In the genomic region with DNA sequence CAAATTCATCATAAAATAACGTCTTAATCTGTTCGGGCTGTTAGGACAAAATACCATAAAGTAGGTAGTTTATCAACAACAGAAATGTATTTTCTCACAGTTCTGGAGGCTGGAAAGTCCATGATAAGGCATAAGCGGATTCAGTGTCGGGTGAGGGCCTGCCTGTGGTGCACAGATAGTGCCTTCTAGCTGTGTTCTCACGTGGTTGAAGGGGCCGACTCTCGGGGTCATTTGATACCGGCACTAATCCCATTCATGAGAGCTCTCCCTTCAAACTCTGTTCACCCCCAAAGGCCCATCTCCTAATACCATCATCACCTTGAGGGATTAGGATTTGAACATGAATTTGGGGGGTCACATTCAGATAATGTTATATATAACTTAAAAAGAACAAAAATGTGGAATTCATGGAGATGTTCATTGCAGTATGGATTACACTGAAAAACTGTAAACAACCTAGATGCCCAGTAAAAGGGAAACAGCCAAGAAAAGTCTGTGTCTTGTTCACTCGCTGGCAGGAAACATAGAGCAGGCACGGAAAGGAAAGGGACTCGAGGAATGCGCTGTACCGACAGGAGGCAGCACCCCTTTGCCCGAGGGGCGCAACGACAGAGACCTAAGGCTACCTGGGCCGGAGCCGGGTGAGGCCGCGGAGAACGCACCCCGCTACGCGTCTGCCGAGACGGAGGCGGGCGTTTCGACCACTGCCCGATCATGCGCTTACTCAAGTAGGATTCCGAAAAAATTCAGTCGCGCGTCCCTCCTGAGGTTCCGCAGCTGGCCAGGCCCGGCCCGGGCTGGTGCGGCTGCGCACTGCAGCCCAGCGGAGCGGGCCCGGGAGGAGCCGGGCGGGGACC, we compare ENCODE assay signal across 8 cellular contexts. TPM values are rescaled to one million over a fixed set of nuclear protein-coding genes. Genes with fewer than 3 reads are reported as not detected.
DNase-seq lines count a peak whose midpoint lies in the region; ATAC-seq lines count a peak whose summit lies in the region.

No MANE protein-coding gene starts in this region.

- H3K4me1 Mint-ChIP-seq in naive thymus-derived CD8-positive, alpha-beta T cell = peaks cover 19 to 32% (median 28%) of the 10 kb centered on the region in 4 donors
- peaks cover 28 to 46% of the 10 kb centered on the region in 2 donors for H3K4me1 Mint-ChIP-seq in stimulated activated naive B cell treated with anti-CD40 and anti-IgM and Interleukin-4, amounts not matched to agents 10 μg/mL and 1 μg/mL and 100 μg/mL, for 72 hours

- peak; percentile 70 for ATAC-seq in GM21390 (IDR thresholded peaks at IDR 0.05; ENCODE audit: unreplicated experiment)
- peak; percentile 70 to 79 for ATAC-seq in naive thymus-derived CD8-positive, alpha-beta T cell
- peak; percentile 84 to 86 for ATAC-seq in stimulated activated naive B cell treated with anti-CD40 and anti-IgM and Interleukin-4, amounts not matched to agents 10 μg/mL and 1 μg/mL and 100 μg/mL, for 72 hours (replicated peaks)

- POLR2A ChIA-PET in naive thymus-derived CD8-positive, alpha-beta T cell (lab: Charles Lee) = interaction anchor here (0.6 to 10.7 kb wide), 11 partner anchors 10 to 539 kb away, joined by 3 to 237 read pairs (median 6); partner anchors contain the start of genes BLM, HDDC3, RCCD1 and UNC45A

- peak overlapping the region; percentile 83 to 97 (median 91) for H3K27ac Mint-ChIP-seq in naive thymus-derived CD8-positive, alpha-beta T cell
- peak overlapping the region; percentile 93 for H3K27ac Mint-ChIP-seq in stimulated activated naive B cell treated with anti-CD40 and anti-IgM and Interleukin-4, amounts not matched to agents 10 μg/mL and 1 μg/mL and 100 μg/mL, for 72 hours

- H3K9me3 Mint-ChIP-seq in naive thymus-derived CD8-positive, alpha-beta T cell = no peaks in the 10 kb centered on the region
- no peaks in the 10 kb centered on the region for H3K9me3 Mint-ChIP-seq in stimulated activated naive B cell treated with anti-CD40 and anti-IgM and Interleukin-4, amounts not matched to agents 10 μg/mL and 1 μg/mL and 100 μg/mL, for 72 hours

- no peaks in the 10 kb centered on the region for H3K27me3 Mint-ChIP-seq in naive thymus-derived CD8-positive, alpha-beta T cell
- no peaks in the 10 kb centered on the region for H3K27me3 Mint-ChIP-seq in stimulated activated naive B cell treated with anti-CD40 and anti-IgM and Interleukin-4, amounts not matched to agents 10 μg/mL and 1 μg/mL and 100 μg/mL, for 72 hours

- H3K4me3 Mint-ChIP-seq in naive thymus-derived CD8-positive, alpha-beta T cell = peak overlapping the region; percentile 81 to 91 (median 86)
- peak overlapping the region; percentile 83 to 87 for H3K4me3 Mint-ChIP-seq in stimulated activated naive B cell treated with anti-CD40 and anti-IgM and Interleukin-4, amounts not matched to agents 10 μg/mL and 1 μg/mL and 100 μg/mL, for 72 hours

- DNase-seq in DMS53 treated with DMSO at 0.1 percent for 48 hours (lab: John Stamatoyannopoulos, UW; ENCODE audit: unreplicated experiment) (peak; percentile 67), HUDEP-2 (lab: John Stamatoyannopoulos, UW; ENCODE audit: unreplicated experiment in 76 of 76) (peak; percentile 51 to 99 (median 94)), OCI-M2 (lab: John Stamatoyannopoulos, UW; ENCODE audit: unreplicated experiment) (peak; percentile 82), activated T-helper 1 cell treated with Interleukin-2 at 50 U/mL for 16 hours (ENCODE audit: low read depth) (peak; percentile 51), fibroblast of gingiva (ENCODE audit: low read depth) (peak; percentile 76)
- DNase-seq in naive thymus-derived CD8-positive, alpha-beta T cell = peak; percentile 56 to 82 (median 66)
- DNase-seq in stimulated activated naive B cell treated with anti-CD40 and anti-IgM and Interleukin-4, amounts not matched to agents 10 μg/mL and 1 μg/mL and 100 μg/mL, for 72 hours = peak; percentile 73

- H3K36me3 Mint-ChIP-seq in naive thymus-derived CD8-positive, alpha-beta T cell = peaks cover 0 to 22% (median 10%) of the 10 kb centered on the region in 3 donors
- peaks cover 17 to 23% of the 10 kb centered on the region in 2 donors for H3K36me3 Mint-ChIP-seq in stimulated activated naive B cell treated with anti-CD40 and anti-IgM and Interleukin-4, amounts not matched to agents 10 μg/mL and 1 μg/mL and 100 μg/mL, for 72 hours

RNA-seq across cellular contexts. Expression of gene MAN2A2, which starts 1.1 kb away (rescaled TPM):
- total RNA-seq in naive thymus-derived CD8-positive, alpha-beta T cell = 100 to 1,000 TPM; 126 to 139 TPM
- 1 to 10 TPM; 3.1 to 8.6 (median 3.7) TPM for polyA plus RNA-seq in naive thymus-derived CD8-positive, alpha-beta T cell

RNA-seq across cellular contexts. Expression of gene FES, which starts 17.7 kb away (rescaled TPM):
- 1 to 10 TPM; 2.8 to 3.5 TPM for total RNA-seq in naive thymus-derived CD8-positive, alpha-beta T cell
- polyA plus RNA-seq in naive thymus-derived CD8-positive, alpha-beta T cell = under 1 TPM in 2 of 3 donors, not detected in 1; 0.08 to 0.24 TPM

RNA-seq across cellular contexts. Expression of gene HDDC3, which starts 30.3 kb away (rescaled TPM):
- 10 to 100 TPM; 30.1 to 31.8 TPM for total RNA-seq in naive thymus-derived CD8-positive, alpha-beta T cell
- polyA plus RNA-seq in naive thymus-derived CD8-positive, alpha-beta T cell = 10 to 100 TPM; 34.1 to 47.6 (median 45.5) TPM

RNA-seq across cellular contexts. Expression of gene UNC45A, which starts 33.1 kb away (rescaled TPM):
- 10 to 100 TPM; 53.7 to 57.9 TPM for total RNA-seq in naive thymus-derived CD8-positive, alpha-beta T cell
- 10 to 100 TPM; 53.4 to 73.7 (median 70.3) TPM for polyA plus RNA-seq in naive thymus-derived CD8-positive, alpha-beta T cell

RNA-seq across cellular contexts. Expression of gene FURIN, which starts 33.6 kb away (rescaled TPM):
- 10 to 100 TPM; 40.8 to 45.1 TPM for total RNA-seq in naive thymus-derived CD8-positive, alpha-beta T cell
- 10 to 100 TPM in 1 of 3 donors, 1 to 10 TPM in 2; 2.7 to 10.5 (median 4.8) TPM for polyA plus RNA-seq in naive thymus-derived CD8-positive, alpha-beta T cell

Comparison
In these comparisons a context has a peak if more than half of its experiments do, and no peak if none do; other contexts are left out.
1. Peak in every context shown above with its lines: DNase-seq and ATAC-seq.